Comparison of ENCODE assay signal across 8 cellular contexts in the genomic region with DNA sequence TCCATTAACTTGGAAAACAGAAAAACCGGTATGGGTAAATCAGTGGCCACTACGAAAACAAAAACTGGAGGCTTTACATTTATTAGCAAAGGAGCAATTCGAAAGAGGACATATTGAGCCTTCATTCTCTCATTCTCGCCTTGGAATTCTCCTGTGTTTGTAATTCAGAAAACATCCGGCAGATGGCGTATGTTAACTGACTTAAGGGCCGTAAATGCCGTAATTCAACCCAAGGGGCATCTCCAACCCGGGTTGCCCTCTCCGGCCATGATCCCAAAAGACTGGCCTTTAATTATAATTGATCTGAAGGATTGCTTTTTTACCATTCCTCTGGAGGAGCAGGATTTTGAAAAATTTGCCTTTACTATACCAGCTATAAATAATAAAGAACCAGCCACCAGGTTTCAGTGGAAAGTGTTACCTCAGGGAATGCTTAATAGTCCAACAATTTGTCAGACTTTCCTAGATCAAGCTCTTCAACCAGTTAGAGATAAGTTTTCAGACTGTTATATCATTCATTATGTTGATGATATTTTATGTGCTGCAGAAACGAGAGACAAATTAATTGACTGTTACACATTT.
DNase-seq lines count a peak whose midpoint lies in the region; ATAC-seq and TF ChIP-seq lines count a peak whose summit lies in the region.
"Not testable (repeated sequence)": the region's sequence is repeated elsewhere in the genome, so short reads cannot be mapped to it uniquely, and the experiment has no call there.

No MANE protein-coding gene starts in this region.

- H3K4me3 Mint-ChIP-seq in Caco-2 (ENCODE audit: unreplicated experiment), result peak overlapping the region; percentile 68
- not testable (repeated sequence) for H3K4me3 Mint-ChIP-seq in activated naive CD8-positive, alpha-beta T cell treated with anti-CD3 and anti-CD28 coated beads, Interleukin-2, amount 50 U/mL, for 24 hours; natural killer cell

- BruUV-seq in Caco-2 (replicated peaks; lab: Mats Ljungman, UMichigan), result not testable (repeated sequence)

- not testable (repeated sequence) for H3K9me3 ChIP-seq in Caco-2

- H3K27me3 ChIP-seq in Caco-2 (replicated peaks; ENCODE audit: control insufficient read depth, insufficient read depth, low read length), result not testable (repeated sequence)
- peaks cover 19% of the 10 kb centered on the region for H3K27me3 ChIP-seq in foreskin keratinocyte

- not testable (repeated sequence) for H3K27ac ChIP-seq in foreskin keratinocyte

- peaks cover 58% of the 10 kb centered on the region for H3K4me1 Mint-ChIP-seq in Caco-2 (ENCODE audit: low read depth, unreplicated experiment)
- H3K4me1 Mint-ChIP-seq in activated naive CD8-positive, alpha-beta T cell treated with anti-CD3 and anti-CD28 coated beads, Interleukin-2, amount 50 U/mL, for 24 hours; natural killer cell: not testable (repeated sequence)

- DNase-seq in Caco-2 (peak; percentile 53 to 76), HK-2 (ENCODE audit: unreplicated experiment) (peak; percentile 49), NCI-H226 (peak; percentile 26), SW480 (ENCODE audit: low spot score) (peak; percentile 43), foreskin keratinocyte (peak in 1 of 2 donors; percentile 53)
- peak; percentile 40 for DNase-seq in activated naive CD8-positive, alpha-beta T cell treated with anti-CD3 and anti-CD28 coated beads, Interleukin-2, amount 50 U/mL, for 24 hours
- DNase-seq in natural killer cell, result not testable (repeated sequence)
- peak in 5 of 6 experiments; percentile 19 to 72 (median 39) for DNase-seq in stimulated activated naive CD4-positive, alpha-beta T cell (lab: John Stamatoyannopoulos, UW)

- H3K27ac Mint-ChIP-seq in Caco-2 (ENCODE audit: unreplicated experiment); activated naive CD8-positive, alpha-beta T cell treated with anti-CD3 and anti-CD28 coated beads, Interleukin-2, amount 50 U/mL, for 24 hours; natural killer cell: not testable (repeated sequence)

- not testable (repeated sequence) for H3K4me3 ChIP-seq in Caco-2 (ENCODE audit: low read depth, low read length)

- CTCF ChIA-PET in Caco-2 (lab: Charles Lee), result not testable (repeated sequence)

- not testable (repeated sequence) for ATAC-seq in activated naive CD8-positive, alpha-beta T cell treated with anti-CD3 and anti-CD28 coated beads, Interleukin-2, amount 50 U/mL, for 24 hours; foreskin keratinocyte; natural killer cell

- H3K36me3 ChIP-seq in Caco-2 (ENCODE audit: control insufficient read depth, insufficient read depth, low read length), result not testable (repeated sequence)

- TF ChIP-seq CTCF in Caco-2 (IDR thresholded peaks at IDR 0.05; ENCODE audit: insufficient read depth in 1 of 2, low read depth in 1 of 2, low read length in 1 of 2, severe bottlenecking in 1 of 2, unreplicated experiment in 1 of 2) (peak; percentile 39 to 64), foreskin keratinocyte (conservative IDR thresholded peaks at IDR 0.05) (peak; percentile 80), natural killer cell (IDR thresholded peaks at IDR 0.05) (peak; percentile 78)

- peaks cover 43% of the 10 kb centered on the region for H3K4me1 ChIP-seq in Caco-2
- peaks cover 16% of the 10 kb centered on the region for H3K4me1 ChIP-seq in foreskin keratinocyte

- H3K27me3 Mint-ChIP-seq in Caco-2 (ENCODE audit: insufficient read depth, unreplicated experiment), result not testable (repeated sequence)
- peaks cover 87% of the 10 kb centered on the region for H3K27me3 Mint-ChIP-seq in activated naive CD8-positive, alpha-beta T cell treated with anti-CD3 and anti-CD28 coated beads, Interleukin-2, amount 50 U/mL, for 24 hours
- H3K27me3 Mint-ChIP-seq in natural killer cell (ENCODE audit: low read depth in 2 of 2), result peaks cover 68 to 100% of the 10 kb centered on the region in 2 donors

- peaks cover 11% of the 10 kb centered on the region for H3K36me3 Mint-ChIP-seq in Caco-2 (ENCODE audit: insufficient read depth, unreplicated experiment)
- H3K36me3 Mint-ChIP-seq in activated naive CD8-positive, alpha-beta T cell treated with anti-CD3 and anti-CD28 coated beads, Interleukin-2, amount 50 U/mL, for 24 hours (ENCODE audit: low read depth); natural killer cell: not testable (repeated sequence)

- not testable (repeated sequence) for H3K9me3 Mint-ChIP-seq in Caco-2 (ENCODE audit: unreplicated experiment); activated naive CD8-positive, alpha-beta T cell treated with anti-CD3 and anti-CD28 coated beads, Interleukin-2, amount 50 U/mL, for 24 hours; natural killer cell

- intact Hi-C loops in Caco-2 (cut with micrococcal nuclease; ENCODE audit: unreplicated experiment) (loop anchor here (1.0 to 2.0 kb wide), 6 partner anchors 43 to 330 kb away; no protein-coding TSS in a partner anchor), natural killer cell (cut with micrococcal nuclease) (loop anchor here (1.0 kb wide), 2 partner anchors 302 to 331 kb away; no protein-coding TSS in a partner anchor)

- POLR2A ChIA-PET in Caco-2 (lab: Charles Lee), result not testable (repeated sequence)
